Comparison of ENCODE assay signal across 2 cellular contexts in the genomic region with DNA sequence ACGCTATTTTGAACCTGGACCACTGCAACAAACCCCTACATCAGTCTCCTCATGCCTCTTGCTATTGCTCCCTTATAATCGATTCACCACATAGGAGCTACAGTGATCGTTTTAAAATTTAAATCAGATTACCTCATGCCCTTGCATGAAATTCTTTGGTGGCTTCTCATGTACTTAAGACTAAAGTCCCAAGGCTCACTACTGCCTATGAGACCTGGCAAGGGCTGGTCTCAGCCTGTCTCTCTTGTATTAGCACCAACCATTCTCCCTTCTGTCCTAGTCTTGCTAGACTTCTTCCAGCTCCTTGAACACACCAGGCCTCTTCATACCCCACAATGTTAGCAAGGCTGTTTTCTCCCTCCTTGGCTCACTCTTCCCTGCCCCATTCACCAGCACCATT.
TF ChIP-seq lines count a peak whose summit lies in the region.

No MANE protein-coding gene starts in this region.

TF ChIP-seq in HCT116, 20 proteins besides CTCF, POLR2A, EP300 and RAD21:
- TF ChIP-seq POLR2AphosphoS5 (IDR thresholded peaks at IDR 0.05; ENCODE audit: low read depth, low read length) (no peak), EZH2phosphoT487 (IDR thresholded peaks at IDR 0.05; ENCODE audit: borderline replicate concordance) (no peak), CEBPB (IDR thresholded peaks at IDR 0.05; ENCODE audit: low read depth) (no peak), ZNF274 (IDR thresholded peaks at IDR 0.05; ENCODE audit: low read depth, low read length) (no peak), FOSL1 (IDR thresholded peaks at IDR 0.05; ENCODE audit: low read depth) (no peak), EZH2 (IDR thresholded peaks at IDR 0.05) (no peak), SIN3A (IDR thresholded peaks at IDR 0.05; ENCODE audit: low read depth) (no peak)

TF ChIP-seq in liver, 16 proteins besides CTCF, POLR2A, EP300 and RAD21:
- TF ChIP-seq JUND (IDR thresholded peaks at IDR 0.05) (no peak), RXRA (IDR thresholded peaks at IDR 0.05) (no peak), EGR1 (IDR thresholded peaks at IDR 0.05; ENCODE audit: low read depth in 2 of 2) (no peak)
